8 cellular contexts compared by ENCODE assay signal in genomic region chr2:192194866-192195547, GRCh38. TPM values are rescaled to one million over a fixed set of nuclear protein-coding genes. Genes with fewer than 3 reads are reported as not detected.
DNase-seq lines count a peak whose midpoint lies in the region; ATAC-seq, FAIRE-seq and TF ChIP-seq lines count a peak whose summit lies in the region.

TSS of gene TMEFF2 (minus strand) at chr2:192194933. CDS start at chr2:192194524, 409 bp downstream.

- CTCF ChIA-PET in CD4-positive, alpha-beta T cell (lab: Charles Lee): interaction anchor here (1.5 kb wide), 1 partner anchor 32 kb away, joined by 3 read pairs; no protein-coding TSS in a partner anchor
- CTCF ChIA-PET in GM12878 (lab: Yijun Ruan, JAX): no interaction called here

- peaks cover 85% of the 10 kb centered on the region for H3K27me3 ChIP-seq in CD4-positive, alpha-beta T cell (ENCODE audit: control insufficient read depth, insufficient read depth, low read length)
- peaks cover 21 to 22% of the 10 kb centered on the region in 2 experiments for H3K27me3 ChIP-seq in GM12878 (replicated peaks in 1 of 2; ENCODE audit: control insufficient read depth in 2 of 2, insufficient read depth in 2 of 2, low read length in 1 of 2)
- peaks cover 7% of the 10 kb centered on the region for H3K27me3 ChIP-seq in prostate gland (replicated peaks; ENCODE audit: insufficient read depth)

- TF ChIP-seq EP300 in GM12878 (IDR thresholded peaks at IDR 0.05; ENCODE audit: borderline replicate concordance in 1 of 2, control insufficient read depth in 1 of 2, low read depth in 2 of 2, low read length in 2 of 2): no peak

- no peak within 1 kb of the TSS for H3K27ac Mint-ChIP-seq in CD4-positive, alpha-beta T cell
- no peak within 1 kb of the TSS for H3K27ac Mint-ChIP-seq in IgD-negative memory B cell

- H3K4me1 ChIP-seq in GM12878 (ENCODE audit: control insufficient read depth, insufficient read depth, low read length): no peaks in the 10 kb centered on the region
- H3K4me1 ChIP-seq in prostate gland (replicated peaks): no peaks in the 10 kb centered on the region

- no peak for TF ChIP-seq RAD21 in GM12878 (IDR thresholded peaks at IDR 0.05; ENCODE audit: insufficient read depth, low read depth, low read length)

- no peak within 1 kb of the TSS for H3K27ac ChIP-seq in CD4-positive, alpha-beta T cell (ENCODE audit: low read depth, low read length)
- H3K27ac ChIP-seq in GM12878 (ENCODE audit: control insufficient read depth, insufficient read depth): no peak within 1 kb of the TSS
- peak within 1 kb of the TSS in 1 of 2 donors; percentile 32 for H3K27ac ChIP-seq in prostate gland

- SMC1A ChIA-PET in GM12878 (lab: Charles Lee; ENCODE audit: uncharacterized antibody, unreplicated experiment): no interaction called here

- no peaks in the 10 kb centered on the region for H4K20me1 ChIP-seq in GM12878 (ENCODE audit: control insufficient read depth, insufficient read depth)

- in situ Hi-C loops in GM12878 (cut with MboI): no loop called here

- peak in 6 of 10 experiments; percentile 2 to 37 (median 8) for DNase-seq in CD4-positive, alpha-beta T cell
- DNase-seq in GM12878 (ENCODE audit: low read depth, low spot score) (no peak), hypothalamus (lab: John Stamatoyannopoulos, UW) (peak; percentile 71 to 99 (median 94)), prostate gland (ENCODE audit: low spot score) (peak; percentile 52), GF-D8 (lab: John Stamatoyannopoulos, UW) (no peak)

- H3K79me2 ChIP-seq in GM12878 (ENCODE audit: control insufficient read depth, insufficient read depth, low read length): no peaks in the 10 kb centered on the region

- FAIRE-seq in GM12878 (lab: Jason Lieb, UNC): no peak

- H3K4me2 ChIP-seq in GM12878 (ENCODE audit: control insufficient read depth, insufficient read depth): peak within 1 kb of the TSS; percentile 56

- TF ChIP-seq CTCF in CD4-positive, alpha-beta T cell (IDR thresholded peaks at IDR 0.05): no peak
- TF ChIP-seq CTCF in GM12878 (IDR thresholded peaks at IDR 0.05 in 2 of 3, conservative IDR thresholded peaks at IDR 0.05 in 1 of 3; ENCODE audit: control insufficient read depth in 2 of 3, extremely low read depth in 1 of 3, insufficient read depth in 1 of 3, low read depth in 3 of 3, low read length in 3 of 3): no peak
- no peak for TF ChIP-seq CTCF in prostate gland (IDR thresholded peaks at IDR 0.05)

- peak; percentile 48 for ATAC-seq in CD4-positive, alpha-beta T cell (ENCODE audit: poor library complexity)
- ATAC-seq in GM21515 (IDR thresholded peaks at IDR 0.05; ENCODE audit: unreplicated experiment) (peak; percentile 70), SK-N-SH treated with all-trans-retinoic acid at 6 μM for 48 hours (peak; percentile 89), GM12878 (peak; percentile 68)

- no peak within 1 kb of the TSS; the same call in 1 of the 2 replicates for H2AFZ ChIP-seq in GM12878 (ENCODE audit: control insufficient read depth, low read depth, low read length)

- no peaks in the 10 kb centered on the region for H3K36me3 ChIP-seq in GM12878 (ENCODE audit: control insufficient read depth in 2 of 2, insufficient read depth in 2 of 2, low read length in 1 of 2)
- no peaks in the 10 kb centered on the region for H3K36me3 ChIP-seq in prostate gland

- no peak for TF ChIP-seq POLR2A in GM12878 (IDR thresholded peaks at IDR 0.05; ENCODE audit: low read depth, low read length)
- no peak for TF ChIP-seq POLR2A in prostate gland (IDR thresholded peaks at IDR 0.05)

- no peak within 1 kb of the TSS for H3K9ac ChIP-seq in GM12878 (ENCODE audit: control insufficient read depth, insufficient read depth, low read length)

- peak within 1 kb of the TSS; percentile 62 for H3K4me3 Mint-ChIP-seq in CD4-positive, alpha-beta T cell
- H3K4me3 Mint-ChIP-seq in IgD-negative memory B cell: peak within 1 kb of the TSS; percentile 16 to 92 (median 83)

- intact Hi-C loops in CD4-positive, alpha-beta T cell (cut with DNase I, micrococcal nuclease): no loop called here
- intact Hi-C loops in GM12878 (cut with micrococcal nuclease; ENCODE audit: unreplicated experiment): no loop called here
- intact Hi-C loops in prostate gland (cut with DNase I): no loop called here

- peaks cover 37% of the 10 kb centered on the region for H3K4me1 Mint-ChIP-seq in CD4-positive, alpha-beta T cell (ENCODE audit: low read depth)
- H3K4me1 Mint-ChIP-seq in IgD-negative memory B cell: peaks cover 11 to 19% (median 13%) of the 10 kb centered on the region in 3 donors

- WGBS in GM12878 (ENCODE audit: insufficient coverage, insufficient replicate concordance, low lambda C conversion rate, missing lambda C conversion rate): 25% methylated on average over 45 of the region's 64 CpGs
- under 1% methylated on average over 53 of the region's 64 CpGs for WGBS in prostate gland

- no peaks in the 10 kb centered on the region for H3K9me3 Mint-ChIP-seq in CD4-positive, alpha-beta T cell
- no peaks in the 10 kb centered on the region for H3K9me3 Mint-ChIP-seq in IgD-negative memory B cell

- BruUV-seq in GM12878 (replicated peaks; lab: Mats Ljungman, UMichigan): no TSS peak

- POLR2A ChIA-PET in CD4-positive, alpha-beta T cell (lab: Charles Lee): interaction anchor here (0.9 kb wide), 1 partner anchor 519 kb away, joined by 3 read pairs; no protein-coding TSS in a partner anchor
- POLR2A ChIA-PET in GM12878 (lab: Charles Lee): no interaction called here

- H3K4me3 ChIP-seq in GM12878 (no peak within 1 kb of the TSS), prostate gland (peak within 1 kb of the TSS; percentile 39 to 40)

- H3K36me3 Mint-ChIP-seq in CD4-positive, alpha-beta T cell (ENCODE audit: low read depth): no peaks in the 10 kb centered on the region
- no peaks in the 10 kb centered on the region for H3K36me3 Mint-ChIP-seq in IgD-negative memory B cell

- RAD21 ChIA-PET in GM12878 (lab: Charles Lee; ENCODE audit: unreplicated experiment): no interaction called here

- H3K9me3 ChIP-seq in CD4-positive, alpha-beta T cell (ENCODE audit: control insufficient read depth, low read length): no peaks in the 10 kb centered on the region
- H3K9me3 ChIP-seq in GM12878 (replicated peaks; ENCODE audit: control insufficient read depth, insufficient read depth, low read length): no peaks in the 10 kb centered on the region
- no peaks in the 10 kb centered on the region for H3K9me3 ChIP-seq in prostate gland

- H3K27me3 Mint-ChIP-seq in CD4-positive, alpha-beta T cell: peaks cover 92% of the 10 kb centered on the region
- H3K27me3 Mint-ChIP-seq in IgD-negative memory B cell: peaks cover 52% of the 10 kb centered on the region

TF ChIP-seq in SK-N-SH treated with all-trans-retinoic acid at 6 μM for 48 hours, 23 proteins besides CTCF, POLR2A, EP300 and RAD21:
- TF ChIP-seq CREB5 (CRISPR knock-in tag; IDR thresholded peaks at IDR 0.05; ENCODE audit: low read depth) (no peak), SNAI2 (CRISPR knock-in tag; IDR thresholded peaks at IDR 0.05) (no peak), GLIS3 (CRISPR knock-in tag; IDR thresholded peaks at IDR 0.05) (no peak), CSDC2 (CRISPR knock-in tag; IDR thresholded peaks at IDR 0.05) (no peak), ZNF8 (CRISPR knock-in tag; IDR thresholded peaks at IDR 0.05) (no peak)

TF ChIP-seq in GM12878, 131 proteins besides CTCF, POLR2A, EP300 and RAD21:
- peak; percentile 64 for TF ChIP-seq USF1 (IDR thresholded peaks at IDR 0.05; ENCODE audit: borderline replicate concordance, extremely low read length, insufficient read depth, low read depth, low read length)
- TF ChIP-seq IRF4 (IDR thresholded peaks at IDR 0.05; ENCODE audit: low read depth, low read length): no peak

RNA-seq across cellular contexts. Expression of gene TMEFF2, which starts in this region (rescaled TPM):
- not detected for total RNA-seq in CD4-positive, alpha-beta T cell
- polyA plus RNA-seq in IgD-negative memory B cell (not detected), GM12878 (2011; rRNA removed) (not detected in 2 replicates), GM12878 (2014; fragmentation: Illumina TruSeq; extraction: Trizol) (not detected in 2 replicates), GM12878 (2014; fragmentation: Nextera tagmentation; extraction: Ambion mirVana) (not detected), GM12878 (2014; rRNA removed) (not detected in 2 replicates), GM12878 (2016; fragmentation: Nextera tagmentation; extraction: Ambion mirVana) (not detected)
- not detected in 2 replicates for total RNA-seq in GM12878 (2013; cell fraction: nucleolus; rRNA removed)
- total RNA-seq in GM12878 (2014; rRNA removed) (not detected in 2 replicates), GM12878 (2014; rRNA removed; fragmentation: Illumina TruSeq; extraction: Trizol) (not detected in 2 replicates), GM12878 (2021) (not detected in 2 replicates), prostate gland (10 to 100 TPM in 1 of 2 donors, 1 to 10 TPM in 1; 3.2 to 55.8 TPM)
- not detected for polyA plus RNA-seq in GM12878 (2011; ENCODE audit: low read depth)
- polyA plus RNA-seq in GM12878 (2011; cell fraction: cytosol; rRNA removed): not detected in 2 replicates
- polyA plus RNA-seq in GM12878 (2011; cell fraction: nucleus; rRNA removed): not detected in 2 replicates
- not detected in 2 replicates for polyA plus RNA-seq in GM12878 (2012)
- polyA minus RNA-seq in GM12878 (2011; rRNA and poly(A)+ RNA removed): not detected in 2 replicates
- not detected in 2 replicates for polyA minus RNA-seq in GM12878 (2011; cell fraction: cytosol; rRNA and poly(A)+ RNA removed)
- not detected in 2 replicates for polyA minus RNA-seq in GM12878 (2011; cell fraction: nucleus; rRNA and poly(A)+ RNA removed)

Comparison
In these comparisons a context has a peak if more than half of its experiments do, and no peak if none do; other contexts are left out.
1. RNA of gene TMEFF2 (total RNA-seq): 3.2 to 55.8 TPM in prostate gland; not detected in CD4-positive, alpha-beta T cell and not detected in GM12878; every median in the first group is over 4 times any median in the second.
2. Peak in DNase-seq and ATAC-seq in CD4-positive, alpha-beta T cell; RNA of the gene not detected or under 1 TPM.
3. Peak in ATAC-seq and H3K4me2 ChIP-seq in GM12878; RNA of the gene not detected or under 1 TPM.
4. DNase-seq: peak in hypothalamus (51 of 51) and prostate gland (single experiment); none in GM12878 (single experiment) and GF-D8 (single experiment).
5. Peak in every context shown above with its lines, with median percentiles within 50 percentile points of each other: ATAC-seq.